In genomic region chr3:124032351-124032880, GRCh38 we compare ENCODE assay signal across 8 cellular contexts. TPM values are rescaled to one million over a fixed set of nuclear protein-coding genes. Genes with fewer than 3 reads are reported as not detected.
DNase-seq lines count a peak whose midpoint lies in the region; ATAC-seq and TF ChIP-seq lines count a peak whose summit lies in the region.

No MANE protein-coding gene starts in this region.

- H3K27ac Mint-ChIP-seq in CD14-positive monocyte, result no peak overlapping the region
- peak overlapping the region in 1 of 3 donors; percentile 80 for H3K27ac Mint-ChIP-seq in IgD-negative memory B cell
- H3K27ac Mint-ChIP-seq in WTC11, result 0 out of 2 replicates have a peak overlapping the region, but pooled peaks have one; percentile 10

- H3K36me3 Mint-ChIP-seq in CD14-positive monocyte, result peaks cover 3 to 11% of the 10 kb centered on the region in 2 donors
- H3K36me3 Mint-ChIP-seq in IgD-negative memory B cell, result peaks cover 2% of the 10 kb centered on the region
- H3K36me3 Mint-ChIP-seq in WTC11, result no peaks in the 10 kb centered on the region

- H3K27me3 Mint-ChIP-seq in CD14-positive monocyte (ENCODE audit: low read depth in 3 of 3) (peaks cover 50 to 70% (median 57%) of the 10 kb centered on the region in 3 donors), IgD-negative memory B cell (peaks cover 38% of the 10 kb centered on the region), WTC11 (ENCODE audit: low read depth) (peaks cover 29% of the 10 kb centered on the region)

- DNase-seq in CD14-positive monocyte (ENCODE audit: low spot score), result no peak
- DNase-seq in WTC11 (ENCODE audit: low spot score), result peak; percentile 12
- DNase-seq in globus pallidus (ENCODE audit: low spot score), result peak; percentile 57
- DNase-seq in occipital lobe (lab: John Stamatoyannopoulos, UW), result peak; percentile 24
- DNase-seq in GM19238 (ENCODE audit: insufficient read length, low spot score), result no peak

- H3K9me3 Mint-ChIP-seq in CD14-positive monocyte (peaks cover 0 to 23% (median 9%) of the 10 kb centered on the region in 7 donors), IgD-negative memory B cell (peaks cover 0 to 4% (median 0%) of the 10 kb centered on the region in 3 donors), WTC11 (no peaks in the 10 kb centered on the region; the same call in 1 of the 2 replicates)

- H3K4me1 Mint-ChIP-seq in CD14-positive monocyte, result peaks cover 9% of the 10 kb centered on the region
- peaks cover 5 to 7% (median 5%) of the 10 kb centered on the region in 3 donors for H3K4me1 Mint-ChIP-seq in IgD-negative memory B cell
- H3K4me1 Mint-ChIP-seq in WTC11, result peaks cover 13% of the 10 kb centered on the region

- POLR2A ChIA-PET in WTC11 (lab: Charles Lee), result interaction anchor here (1.2 to 2.8 kb wide), 5 partner anchors 16 to 249 kb away, joined by 3 to 10 read pairs (median 4); partner anchors contain the start of gene CCDC14

- intact Hi-C loops in CD14-positive monocyte (cut with micrococcal nuclease), result no loop called here

- TF ChIP-seq CTCF in CD14-positive monocyte (IDR thresholded peaks at IDR 0.05), result no peak
- no peak for TF ChIP-seq CTCF in WTC11 (IDR thresholded peaks at IDR 0.05)

- H3K4me3 Mint-ChIP-seq in CD14-positive monocyte, result peak overlapping the region; percentile 72 to 95
- H3K4me3 Mint-ChIP-seq in IgD-negative memory B cell, result peak overlapping the region; percentile 40 to 93 (median 72)
- H3K4me3 Mint-ChIP-seq in WTC11, result peak overlapping the region; percentile 90

- CTCF ChIA-PET in WTC11 (lab: Charles Lee), result interaction anchor here (0.5 to 2.8 kb wide), 56 partner anchors 9 to 1765 kb away, joined by 3 to 30 read pairs (median 5); partner anchors contain the start of genes CCDC14 and MYLK

- ATAC-seq in WTC11 (peak; percentile 3), GM21717 (IDR thresholded peaks at IDR 0.05; ENCODE audit: unreplicated experiment) (no peak), HG02642 (IDR thresholded peaks at IDR 0.05; ENCODE audit: poor library complexity, unreplicated experiment) (no peak)

TF ChIP-seq in WTC11, 78 proteins besides CTCF, POLR2A, EP300 and RAD21:
- TF ChIP-seq, protein P1, sequence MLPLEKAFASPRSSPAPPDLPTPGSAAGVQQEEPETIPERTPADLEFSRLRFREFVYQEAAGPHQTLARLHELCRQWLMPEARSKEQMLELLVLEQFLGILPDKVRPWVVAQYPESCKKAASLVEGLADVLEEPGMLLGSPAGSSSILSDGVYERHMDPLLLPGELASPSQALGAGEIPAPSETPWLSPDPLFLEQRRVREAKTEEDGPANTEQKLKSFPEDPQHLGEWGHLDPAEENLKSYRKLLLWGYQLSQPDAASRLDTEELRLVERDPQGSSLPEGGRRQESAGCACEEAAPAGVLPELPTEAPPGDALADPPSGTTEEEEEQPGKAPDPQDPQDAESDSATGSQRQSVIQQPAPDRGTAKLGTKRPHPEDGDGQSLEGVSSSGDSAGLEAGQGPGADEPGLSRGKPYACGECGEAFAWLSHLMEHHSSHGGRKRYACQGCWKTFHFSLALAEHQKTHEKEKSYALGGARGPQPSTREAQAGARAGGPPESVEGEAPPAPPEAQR (CRISPR knock-in tag; IDR thresholded peaks at IDR 0.05), result no peak
- no peak for TF ChIP-seq IRF1 (CRISPR knock-in tag; IDR thresholded peaks at IDR 0.05)
TF ChIP-seq in WTC11: peak in this region for 0.

RNA-seq across cellular contexts. Expression of gene KALRN, which starts 0.8 kb away (rescaled TPM):
- not detected for polyA plus RNA-seq in CD14-positive monocyte
- 0.21 TPM for polyA plus RNA-seq in IgD-negative memory B cell
- 10.4 to 15.1 TPM (median 11.4 TPM) in 3 replicates for total RNA-seq in WTC11 (2021)
- total RNA-seq in occipital lobe, result 170 TPM

RNA-seq across cellular contexts. Expression of gene ROPN1, which starts 40.5 kb away (rescaled TPM):
- not detected for polyA plus RNA-seq in CD14-positive monocyte
- polyA plus RNA-seq in IgD-negative memory B cell, result not detected
- total RNA-seq in WTC11 (2021), result not detected in 3 replicates
- 0.16 TPM for total RNA-seq in occipital lobe

Comparison
In these comparisons a context has a peak if more than half of its experiments do, and no peak if none do; other contexts are left out.
1. DNase-seq: peak in WTC11 (single experiment), globus pallidus (single experiment) and occipital lobe (single experiment); none in CD14-positive monocyte (single experiment) and GM19238 (single experiment).
2. RNA of gene KALRN, which starts 0.8 kb away (total RNA-seq): 170 TPM in occipital lobe (single experiment); 10.4 to 15.1 TPM in WTC11; every median in the first group is over 10 times any median in the second.
3. Peak in every context shown above with its lines, with median percentiles within 50 percentile points of each other: H3K4me3 Mint-ChIP-seq.